ENCODE assay signal across 8 cellular contexts in genomic region chr5:10248378-10249260, GRCh38. TPM values are rescaled to one million over a fixed set of nuclear protein-coding genes. Genes with fewer than 3 reads are reported as not detected.
DNase-seq lines count a peak whose midpoint lies in the region; ATAC-seq and TF ChIP-seq lines count a peak whose summit lies in the region.

No MANE protein-coding gene starts in this region.

- no peaks in the 10 kb centered on the region for H3K9me2 ChIP-seq in SU-DHL-6 (replicated peaks; ENCODE audit: insufficient read depth, low read length)

- H3K9ac ChIP-seq in SU-DHL-6 (ENCODE audit: low read length) (peak overlapping the region; percentile 97), skeletal muscle tissue (ENCODE audit: low read depth in 1 of 3, low read length in 3 of 3) (peak overlapping the region; percentile 87 to 91 (median 87))

- no peaks in the 10 kb centered on the region for H3K9me3 ChIP-seq in SU-DHL-6 (ENCODE audit: insufficient read depth, low read length)
- no peaks in the 10 kb centered on the region for H3K9me3 ChIP-seq in skeletal muscle tissue (ENCODE audit: control insufficient read depth in 3 of 3, low read length in 3 of 3)

- no peak for TF ChIP-seq CTCF in SU-DHL-6 (IDR thresholded peaks at IDR 0.05; ENCODE audit: insufficient read depth, low read length, poor library complexity, severe bottlenecking)
- TF ChIP-seq CTCF in fibroblast of villous mesenchyme (IDR thresholded peaks at IDR 0.05; ENCODE audit: insufficient read depth, low read depth, low read length): no peak

- H3F3A ChIP-seq in SU-DHL-6 (ENCODE audit: insufficient read depth): no peaks in the 10 kb centered on the region

- ATAC-seq in HG02798 (IDR thresholded peaks at IDR 0.05; ENCODE audit: poor library complexity, unreplicated experiment): peak; percentile 2

- DNase-seq in NCI-H748 (lab: John Stamatoyannopoulos, UW; ENCODE audit: unreplicated experiment) (peak; percentile 57), NCI-H748 treated with DMSO at 0.1 percent for 48 hours (lab: John Stamatoyannopoulos, UW) (no peak), fibroblast of villous mesenchyme (ENCODE audit: low read depth) (no peak), NCI-H1105 treated with DMSO at 0.1 percent for 48 hours (lab: John Stamatoyannopoulos, UW) (no peak), KBM-7 (no peak)

- H3K27ac ChIP-seq in SU-DHL-6 (ENCODE audit: low read depth, low read length): no peak overlapping the region
- peak overlapping the region; percentile 90 for H3K27ac ChIP-seq in skeletal muscle tissue (ENCODE audit: low read depth, low read length)

- no peak overlapping the region for H2AFZ ChIP-seq in SU-DHL-6 (ENCODE audit: low read depth, low read length, severe bottlenecking)

- H3K36me3 ChIP-seq in SU-DHL-6 (ENCODE audit: low read length) (no peaks in the 10 kb centered on the region), skeletal muscle tissue (ENCODE audit: control insufficient read depth in 3 of 3, insufficient read depth in 3 of 3, low read length in 3 of 3) (peaks cover 0 to 2% (median 2%) of the 10 kb centered on the region in 3 donors)

- peaks cover 23 to 34% (median 23%) of the 10 kb centered on the region in 3 donors for H3K4me1 ChIP-seq in skeletal muscle tissue (ENCODE audit: control insufficient read depth in 3 of 3, insufficient read depth in 3 of 3, low read length in 3 of 3)

- peak overlapping the region; percentile 84 for H3K4me3 ChIP-seq in SU-DHL-6 (ENCODE audit: insufficient read depth, low read length, poor library complexity, severe bottlenecking)
- peak overlapping the region; percentile 93 for H3K4me3 ChIP-seq in fibroblast of villous mesenchyme (ENCODE audit: low read depth, low read length)
- H3K4me3 ChIP-seq in skeletal muscle tissue (ENCODE audit: low read length in 3 of 3): peak overlapping the region; percentile 86 to 98 (median 93)

- H3K4me2 ChIP-seq in SU-DHL-6 (ENCODE audit: low read depth, low read length, poor library complexity, severe bottlenecking): peak overlapping the region; percentile 63

- in situ Hi-C loops in KBM-7 (cut with MboI; ENCODE audit: low pct_unique_long_range_greater_than_20kb, low sequenced_read_pairs): no loop called here

- H4K20me1 ChIP-seq in SU-DHL-6 (ENCODE audit: low read depth, low read length): peaks cover 12% of the 10 kb centered on the region

- no peaks in the 10 kb centered on the region for H3K27me3 ChIP-seq in SU-DHL-6 (ENCODE audit: low read length)
- H3K27me3 ChIP-seq in skeletal muscle tissue (ENCODE audit: control insufficient read depth in 3 of 3, insufficient read depth in 3 of 3, low read length in 3 of 3): no peaks in the 10 kb centered on the region

- peaks cover 54% of the 10 kb centered on the region for H3K79me2 ChIP-seq in SU-DHL-6 (ENCODE audit: insufficient read depth, low read length)

RNA-seq across cellular contexts. Expression of gene ATPSCKMT, which starts 1.1 kb away (rescaled TPM):
- total RNA-seq in fibroblast of villous mesenchyme (13.2 and 16.8 TPM in 2 replicates), skeletal muscle tissue (21.9 TPM)

RNA-seq across cellular contexts. Expression of gene CCT5, which starts 1.5 kb away (rescaled TPM):
- total RNA-seq in fibroblast of villous mesenchyme (313 and 425 TPM in 2 replicates), skeletal muscle tissue (212 TPM)

RNA-seq across cellular contexts. Expression of gene CMBL, which starts 59.1 kb away (rescaled TPM):
- total RNA-seq in fibroblast of villous mesenchyme: 4.2 and 8.2 TPM in 2 replicates
- 34.4 TPM for total RNA-seq in skeletal muscle tissue
